9 cellular contexts compared by ENCODE assay signal in the genomic region with DNA sequence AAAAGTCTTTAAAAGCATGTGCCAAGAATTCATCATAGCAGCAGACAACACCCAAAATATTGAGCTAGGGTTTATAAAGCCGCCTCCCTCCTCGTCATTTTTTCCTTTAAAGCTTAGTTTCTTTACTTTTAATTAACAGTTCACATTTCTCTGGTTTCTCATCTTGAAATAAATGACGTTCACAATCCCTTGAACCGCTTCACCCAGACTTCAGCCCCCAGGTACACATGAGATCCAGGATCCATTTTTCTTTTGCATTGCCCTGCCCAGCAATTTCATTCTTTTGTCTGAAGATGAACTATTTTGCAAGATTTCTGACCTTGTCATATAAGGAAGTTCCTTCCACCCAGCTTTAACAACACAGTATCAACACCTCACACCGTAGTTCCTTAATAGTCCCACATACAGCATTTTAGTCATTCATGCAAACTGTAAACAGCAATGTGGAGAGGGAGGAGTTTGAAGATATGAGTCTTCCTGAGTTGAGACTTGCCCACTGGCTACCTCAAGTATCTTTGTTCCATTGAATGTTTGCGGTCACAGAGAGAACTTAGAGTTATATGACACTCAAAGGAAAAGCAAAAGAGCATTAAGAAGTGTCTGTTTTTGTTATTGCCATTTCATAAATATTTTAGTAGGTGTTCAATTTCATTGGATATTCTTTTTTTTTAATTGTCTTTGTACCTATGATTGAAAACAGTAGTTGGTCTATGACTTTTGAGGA. TPM values are rescaled to one million over a fixed set of nuclear protein-coding genes. Genes with fewer than 3 reads are reported as not detected.
DNase-seq lines count a peak whose midpoint lies in the region; ATAC-seq and TF ChIP-seq lines count a peak whose summit lies in the region.
"Had no signal": no experiment of that assay in that cellular context is flagged by ENCODE, and none has a peak within 500 bp of the region (broad histone marks: within the 10 kb centered on the region; RNA-seq: fewer than 3 reads in every experiment).

No MANE protein-coding gene starts in this region.

- ATAC-seq in activated CD4-positive, alpha-beta T cell treated with anti-CD3 and anti-CD28 coated beads for 36 hours = peak; percentile 86
- ATAC-seq in foreskin keratinocyte (peak; percentile 98), GM21619 (IDR thresholded peaks at IDR 0.05; ENCODE audit: unreplicated experiment) (no peak), HG03439 (IDR thresholded peaks at IDR 0.05; ENCODE audit: unreplicated experiment) (no peak)
- peak; percentile 82 to 86 for ATAC-seq in stimulated activated naive B cell treated with anti-CD40 and anti-IgM and Interleukin-4, amounts not matched to agents 10 μg/mL and 1 μg/mL and 100 μg/mL, for 72 hours (replicated peaks)

- H3K4me1 Mint-ChIP-seq in activated CD4-positive, alpha-beta T cell treated with anti-CD3 and anti-CD28 coated beads for 36 hours = peaks cover 55% of the 10 kb centered on the region
- peaks cover 31 to 51% of the 10 kb centered on the region in 2 donors for H3K4me1 Mint-ChIP-seq in stimulated activated naive B cell treated with anti-CD40 and anti-IgM and Interleukin-4, amounts not matched to agents 10 μg/mL and 1 μg/mL and 100 μg/mL, for 72 hours

- peak overlapping the region; percentile 53 for H3K4me3 Mint-ChIP-seq in activated CD4-positive, alpha-beta T cell treated with anti-CD3 and anti-CD28 coated beads for 36 hours
- peak overlapping the region; percentile 18 to 51 for H3K4me3 Mint-ChIP-seq in stimulated activated naive B cell treated with anti-CD40 and anti-IgM and Interleukin-4, amounts not matched to agents 10 μg/mL and 1 μg/mL and 100 μg/mL, for 72 hours
- H3K4me3 Mint-ChIP-seq: neural crest cell had no signal

- H3K36me3 Mint-ChIP-seq in activated CD4-positive, alpha-beta T cell treated with anti-CD3 and anti-CD28 coated beads for 36 hours (ENCODE audit: low read depth) = no peaks in the 10 kb centered on the region
- H3K36me3 Mint-ChIP-seq in stimulated activated naive B cell treated with anti-CD40 and anti-IgM and Interleukin-4, amounts not matched to agents 10 μg/mL and 1 μg/mL and 100 μg/mL, for 72 hours = peaks cover 2 to 4% of the 10 kb centered on the region in 2 donors

- DNase-seq in activated CD4-positive, alpha-beta T cell treated with anti-CD3 and anti-CD28 coated beads for 36 hours = peak; percentile 32
- DNase-seq in activated CD4-positive, alpha-beta T cell treated with anti-CD3 and anti-CD28 coated beads for 1 hour = no peak
- DNase-seq in T-helper 22 cell (ENCODE audit: low read depth) (peak; percentile 9), foreskin keratinocyte (peak; percentile 88 to 92), HEK293T (ENCODE audit: extremely low spot score) (no peak)
- no peak for DNase-seq in stimulated activated naive B cell treated with anti-CD40 and anti-IgM and Interleukin-4, amounts not matched to agents 10 μg/mL and 1 μg/mL and 100 μg/mL, for 72 hours

- H3K9me3 Mint-ChIP-seq in activated CD4-positive, alpha-beta T cell treated with anti-CD3 and anti-CD28 coated beads for 36 hours (ENCODE audit: low read depth) = no peaks in the 10 kb centered on the region
- no peaks in the 10 kb centered on the region for H3K9me3 Mint-ChIP-seq in stimulated activated naive B cell treated with anti-CD40 and anti-IgM and Interleukin-4, amounts not matched to agents 10 μg/mL and 1 μg/mL and 100 μg/mL, for 72 hours
- H3K9me3 Mint-ChIP-seq: neural crest cell had no signal

- H3K27me3 Mint-ChIP-seq in activated CD4-positive, alpha-beta T cell treated with anti-CD3 and anti-CD28 coated beads for 36 hours = no peaks in the 10 kb centered on the region
- no peaks in the 10 kb centered on the region for H3K27me3 Mint-ChIP-seq in stimulated activated naive B cell treated with anti-CD40 and anti-IgM and Interleukin-4, amounts not matched to agents 10 μg/mL and 1 μg/mL and 100 μg/mL, for 72 hours

- no peaks in the 10 kb centered on the region for H3K27me3 ChIP-seq in foreskin keratinocyte

- CTCF ChIA-PET in activated CD4-positive, alpha-beta T cell treated with anti-CD3 and anti-CD28 coated beads for 36 hours (lab: Charles Lee) = interaction anchor here (0.5 to 3.3 kb wide), 9 partner anchors 12 to 176 kb away, joined by 3 to 17 read pairs (median 4); a partner anchor contains a TSS
- CTCF ChIA-PET in HEK293T (lab: Yijun Ruan, JAX) = no interaction called here

- intact Hi-C loops in activated CD4-positive, alpha-beta T cell treated with anti-CD3 and anti-CD28 coated beads for 36 hours (cut with DNase I, micrococcal nuclease) = loop anchor here (1.0 to 10.0 kb wide), 4 partner anchors 35 to 810 kb away; a partner anchor contains a TSS

- no peak for TF ChIP-seq CTCF in foreskin keratinocyte (conservative IDR thresholded peaks at IDR 0.05)

- peak overlapping the region; percentile 92 for H3K27ac Mint-ChIP-seq in activated CD4-positive, alpha-beta T cell treated with anti-CD3 and anti-CD28 coated beads for 36 hours
- H3K27ac Mint-ChIP-seq in stimulated activated naive B cell treated with anti-CD40 and anti-IgM and Interleukin-4, amounts not matched to agents 10 μg/mL and 1 μg/mL and 100 μg/mL, for 72 hours = peak overlapping the region; percentile 76

- POLR2A ChIA-PET in activated CD4-positive, alpha-beta T cell treated with anti-CD3 and anti-CD28 coated beads for 36 hours (lab: Charles Lee) = interaction anchor here (0.7 to 0.9 kb wide), 2 partner anchors 33 to 35 kb away, joined by 3 to 5 read pairs; no protein-coding TSS in a partner anchor
- POLR2A ChIA-PET in HEK293T (lab: Yijun Ruan, JAX) = no interaction called here

- peaks cover 5% of the 10 kb centered on the region for H3K4me1 ChIP-seq in foreskin keratinocyte

- peak overlapping the region; percentile 49 for H3K27ac ChIP-seq in foreskin keratinocyte

TF ChIP-seq in HEK293T, 16 proteins besides CTCF, POLR2A, EP300 and RAD21:
- TF ChIP-seq, protein P1, sequence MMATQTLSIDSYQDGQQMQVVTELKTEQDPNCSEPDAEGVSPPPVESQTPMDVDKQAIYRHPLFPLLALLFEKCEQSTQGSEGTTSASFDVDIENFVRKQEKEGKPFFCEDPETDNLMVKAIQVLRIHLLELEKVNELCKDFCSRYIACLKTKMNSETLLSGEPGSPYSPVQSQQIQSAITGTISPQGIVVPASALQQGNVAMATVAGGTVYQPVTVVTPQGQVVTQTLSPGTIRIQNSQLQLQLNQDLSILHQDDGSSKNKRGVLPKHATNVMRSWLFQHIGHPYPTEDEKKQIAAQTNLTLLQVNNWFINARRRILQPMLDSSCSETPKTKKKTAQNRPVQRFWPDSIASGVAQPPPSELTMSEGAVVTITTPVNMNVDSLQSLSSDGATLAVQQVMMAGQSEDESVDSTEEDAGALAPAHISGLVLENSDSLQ (IDR thresholded peaks at IDR 0.05) = no peak
- TF ChIP-seq SP1 (IDR thresholded peaks at IDR 0.05) (no peak), ZNF384 (IDR thresholded peaks at IDR 0.05) (no peak), SUZ12 (IDR thresholded peaks at IDR 0.05) (no peak), CTBP1 (IDR thresholded peaks at IDR 0.05; ENCODE audit: borderline replicate concordance) (no peak), NFRKB (IDR thresholded peaks at IDR 0.05) (no peak), L3MBTL2 (conservative IDR thresholded peaks at IDR 0.05) (no peak), FOXA1 (IDR thresholded peaks at IDR 0.05) (no peak), LEF1 (IDR thresholded peaks at IDR 0.05; ENCODE audit: borderline replicate concordance) (no peak)
TF ChIP-seq in HEK293T: peak in this region for 0.

RNA-seq across cellular contexts. Expression of a gene that starts 35.3 kb away (rescaled TPM):
- 100 to 1,000 TPM; 394 to 452 TPM for total RNA-seq in activated CD4-positive, alpha-beta T cell treated with anti-CD3 and anti-CD28 coated beads for 36 hours
- total RNA-seq in foreskin keratinocyte = 116 and 154 TPM in 2 replicates
- polyA plus RNA-seq in foreskin keratinocyte = 126 and 164 TPM in 2 replicates

RNA-seq across cellular contexts. Expression of a gene that starts 58.8 kb away (rescaled TPM):
- 10 to 100 TPM; 38.7 to 43.7 TPM for total RNA-seq in activated CD4-positive, alpha-beta T cell treated with anti-CD3 and anti-CD28 coated beads for 36 hours
- 26.1 and 28.5 TPM in 2 replicates for total RNA-seq in foreskin keratinocyte
- polyA plus RNA-seq in foreskin keratinocyte = 37.6 and 42.0 TPM in 2 replicates

Comparison
In these comparisons a context has a peak if more than half of its experiments do, and no peak if none do; other contexts are left out.
1. DNase-seq: peak in activated CD4-positive, alpha-beta T cell treated with anti-CD3 and anti-CD28 coated beads for 36 hours (single experiment), T-helper 22 cell (single experiment) and foreskin keratinocyte (2 of 2); none in activated CD4-positive, alpha-beta T cell treated with anti-CD3 and anti-CD28 coated beads for 1 hour (single experiment), stimulated activated naive B cell treated with anti-CD40 and anti-IgM and Interleukin-4, amounts not matched to agents 10 μg/mL and 1 μg/mL and 100 μg/mL, for 72 hours (single experiment) and HEK293T (single experiment).
2. ATAC-seq: peak in activated CD4-positive, alpha-beta T cell treated with anti-CD3 and anti-CD28 coated beads for 36 hours (single experiment), foreskin keratinocyte (single experiment) and stimulated activated naive B cell treated with anti-CD40 and anti-IgM and Interleukin-4, amounts not matched to agents 10 μg/mL and 1 μg/mL and 100 μg/mL, for 72 hours (2 of 2); none in GM21619 (single experiment) and HG03439 (single experiment).